Comparison of ENCODE assay signal across 8 cellular contexts in the genomic region with DNA sequence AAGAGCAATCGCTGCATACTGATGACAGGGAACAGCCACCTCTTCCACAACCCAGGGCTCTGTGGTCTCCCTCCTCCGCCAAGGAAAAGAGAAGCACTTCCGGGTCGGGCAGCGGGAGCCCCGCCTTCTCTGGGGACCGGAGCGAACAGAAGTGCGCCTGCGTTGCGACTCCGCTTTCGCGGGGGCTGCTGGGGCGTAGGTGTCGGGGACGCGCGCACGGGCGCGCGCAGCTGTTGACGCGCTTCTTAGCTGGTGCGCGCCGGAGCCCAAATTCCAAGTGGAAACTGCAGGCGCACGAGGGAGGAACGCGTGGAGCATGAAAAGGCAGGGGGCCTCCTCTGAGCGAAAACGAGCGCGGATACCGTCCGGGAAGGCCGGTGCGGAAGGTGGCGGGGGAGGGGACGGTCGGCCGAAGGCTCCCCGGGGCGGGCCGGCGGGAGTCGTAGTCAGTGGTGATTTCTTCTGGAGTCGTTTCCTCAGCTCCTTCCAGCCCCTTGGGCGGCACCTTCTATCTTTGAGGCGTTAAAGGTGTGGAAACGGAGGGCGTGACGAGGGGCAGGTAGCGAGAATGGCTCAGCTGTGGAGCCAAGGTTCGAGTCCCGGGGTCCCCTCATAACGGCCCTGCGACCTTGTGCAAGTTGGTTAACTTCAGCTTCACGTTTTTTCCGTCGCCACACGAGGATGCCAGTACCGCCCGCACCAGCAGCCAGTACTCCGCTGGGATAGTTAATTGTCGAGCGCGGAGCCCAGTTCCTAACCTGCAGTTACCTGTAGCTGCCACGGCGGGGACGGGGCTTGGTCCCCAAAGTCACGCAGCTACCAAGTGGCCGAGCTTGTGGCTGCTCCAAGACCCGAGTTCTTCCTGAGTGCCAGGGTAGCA. TPM values are rescaled to one million over a fixed set of nuclear protein-coding genes. Genes with fewer than 3 reads are reported as not detected.
DNase-seq lines count a peak whose midpoint lies in the region; ATAC-seq and TF ChIP-seq lines count a peak whose summit lies in the region.

A gene (minus strand): TSS at position 95 of the 880 bp plus-strand sequence. CDS start 78 bp downstream, at position 17.
A gene with protein sequence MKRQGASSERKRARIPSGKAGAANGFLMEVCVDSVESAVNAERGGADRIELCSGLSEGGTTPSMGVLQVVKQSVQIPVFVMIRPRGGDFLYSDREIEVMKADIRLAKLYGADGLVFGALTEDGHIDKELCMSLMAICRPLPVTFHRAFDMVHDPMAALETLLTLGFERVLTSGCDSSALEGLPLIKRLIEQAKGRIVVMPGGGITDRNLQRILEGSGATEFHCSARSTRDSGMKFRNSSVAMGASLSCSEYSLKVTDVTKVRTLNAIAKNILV (plus strand): TSS at position 202 of the 880 bp plus-strand sequence. CDS start 115 bp downstream, at position 317.

- TF ChIP-seq CTCF in H9 (conservative IDR thresholded peaks at IDR 0.05) (peak; percentile 58), fibroblast of pulmonary artery (IDR thresholded peaks at IDR 0.05; ENCODE audit: low read length, missing control alignments) (peak; percentile 26)

- no peaks in the 10 kb centered on the region for H3K27me3 Mint-ChIP-seq in H9 (ENCODE audit: low read depth)
- no peaks in the 10 kb centered on the region for H3K27me3 Mint-ChIP-seq in natural killer cell treated with Interleukin-12 subunit alpha and Interleukin-12 subunit beta and Interleukin-15 and Interleukin-18, amount 100 ng/mL, for 72 hours

- no peak within 1 kb of the TSS for H4K91ac ChIP-seq in H9 (ENCODE audit: insufficient read length, low read depth, low read length)

- peak within 1 kb of the TSS; percentile 93 for H3K4me3 ChIP-seq in fibroblast of pulmonary artery (replicated peaks; ENCODE audit: low read depth, low read length)

- no peak within 1 kb of the TSS for H4K8ac ChIP-seq in H9 (replicated peaks; ENCODE audit: insufficient read length, low read depth, low read length)

- H3K23ac ChIP-seq in H9 (ENCODE audit: insufficient read length, low read depth, low read length), result no peak within 1 kb of the TSS

- no peaks in the 10 kb centered on the region for H3K23me2 ChIP-seq in H9 (ENCODE audit: insufficient read length, low read depth, low read length, poor library complexity, severe bottlenecking)

- no peak within 1 kb of the TSS for H3K56ac ChIP-seq in H9 (ENCODE audit: insufficient read length, low read depth, low read length)

- H3K4ac ChIP-seq in H9 (ENCODE audit: low read depth, low read length), result no peak within 1 kb of the TSS

- no peaks in the 10 kb centered on the region for H3K79me2 ChIP-seq in H9 (ENCODE audit: insufficient read depth, low read length)

- H4K5ac ChIP-seq in H9 (ENCODE audit: insufficient read length, low read depth, low read length), result peak within 1 kb of the TSS; percentile 55

- H3K4me1 ChIP-seq in H9 (ENCODE audit: insufficient read depth, low read length), result no peaks in the 10 kb centered on the region

- peak within 1 kb of the TSS; percentile 7 for H3K27ac ChIP-seq in H9 (ENCODE audit: insufficient read length, low read depth, low read length)

- WGBS in H9 (ENCODE audit: extremely low coverage, insufficient read length, low lambda C conversion rate), result no CpG with 5 or more reads among the region's 76 CpGs

- peak within 1 kb of the TSS; percentile 99 for H3K4me3 Mint-ChIP-seq in H9
- peak within 1 kb of the TSS; percentile 99 for H3K4me3 Mint-ChIP-seq in natural killer cell treated with Interleukin-12 subunit alpha and Interleukin-12 subunit beta and Interleukin-15 and Interleukin-18, amount 100 ng/mL, for 72 hours

- H3K9me3 Mint-ChIP-seq in H9, result no peaks in the 10 kb centered on the region; a peak in 1 of 5 replicates
- no peaks in the 10 kb centered on the region for H3K9me3 Mint-ChIP-seq in natural killer cell treated with Interleukin-12 subunit alpha and Interleukin-12 subunit beta and Interleukin-15 and Interleukin-18, amount 100 ng/mL, for 72 hours

- in situ Hi-C loops in G401 (cut with HindIII; ENCODE audit: low sequenced_read_pairs), result no loop called here

- no peak within 1 kb of the TSS for H2BK15ac ChIP-seq in H9 (ENCODE audit: low read depth, low read length)

- peaks cover 18 to 37% (median 28%) of the 10 kb centered on the region in 3 experiments for H3K36me3 Mint-ChIP-seq in H9 (ENCODE audit: insufficient read depth in 1 of 3, low read depth in 3 of 3)
- peaks cover 16% of the 10 kb centered on the region for H3K36me3 Mint-ChIP-seq in natural killer cell treated with Interleukin-12 subunit alpha and Interleukin-12 subunit beta and Interleukin-15 and Interleukin-18, amount 100 ng/mL, for 72 hours

- H2AK5ac ChIP-seq in H9 (ENCODE audit: insufficient read length, low read length), result no peak within 1 kb of the TSS

- peak; percentile 98 to 99 for ATAC-seq in natural killer cell treated with Interleukin-12 subunit alpha and Interleukin-12 subunit beta and Interleukin-15 and Interleukin-18, amount 100 ng/mL, for 72 hours
- peak; percentile 96 for ATAC-seq in stimulated activated naive CD8-positive, alpha-beta T cell treated with anti-CD3 and anti-CD28 coated beads, Interleukin-15, Interleukin-2, amounts not matched to agents 100 U/mL and 50 U/mL, for 24 hours

- peak within 1 kb of the TSS; percentile 99 for H3K27ac Mint-ChIP-seq in H9
- peak within 1 kb of the TSS; percentile 97 to 100 for H3K27ac Mint-ChIP-seq in natural killer cell treated with Interleukin-12 subunit alpha and Interleukin-12 subunit beta and Interleukin-15 and Interleukin-18, amount 100 ng/mL, for 72 hours

- no peak within 1 kb of the TSS for H2BK120ac ChIP-seq in H9 (ENCODE audit: low read depth, low read length, poor library complexity, severe bottlenecking)

- H3K18ac ChIP-seq in H9 (ENCODE audit: insufficient read length, low read depth, low read length), result peak within 1 kb of the TSS; percentile 97

- H2BK5ac ChIP-seq in H9 (ENCODE audit: insufficient read length, low read length), result no peak within 1 kb of the TSS

- H3K4me1 Mint-ChIP-seq in H9, result peaks cover 8 to 14% of the 10 kb centered on the region in 2 experiments
- peaks cover 15 to 23% of the 10 kb centered on the region in 2 donors for H3K4me1 Mint-ChIP-seq in natural killer cell treated with Interleukin-12 subunit alpha and Interleukin-12 subunit beta and Interleukin-15 and Interleukin-18, amount 100 ng/mL, for 72 hours (ENCODE audit: low read depth in 2 of 2)

- H4K20me1 ChIP-seq in H9 (ENCODE audit: control insufficient read depth, insufficient read depth, insufficient read length), result no peaks in the 10 kb centered on the region

- H3T11ph ChIP-seq in H9 (ENCODE audit: low read length), result no peak within 1 kb of the TSS

- no peaks in the 10 kb centered on the region for H3K9me3 ChIP-seq in H9 (ENCODE audit: control insufficient read depth, low read depth, low read length)

- H2AFZ ChIP-seq in H9 (ENCODE audit: low read length), result peak within 1 kb of the TSS; percentile 85

- H3K27me3 ChIP-seq in H9 (ENCODE audit: insufficient read depth, low read length), result no peaks in the 10 kb centered on the region

- no peaks in the 10 kb centered on the region for H3K79me1 ChIP-seq in H9 (ENCODE audit: insufficient read depth, low read depth, low read length, poor library complexity, severe bottlenecking)

- no peak within 1 kb of the TSS for H2BK20ac ChIP-seq in H9 (ENCODE audit: low read depth, low read length, poor library complexity, severe bottlenecking)

- peak; percentile 97 for DNase-seq in G401 (ENCODE audit: low spot score)
- DNase-seq in H9, result peak; percentile 98
- peak; percentile 96 for DNase-seq in M059J (ENCODE audit: low read depth)
- DNase-seq in SHP77 (lab: John Stamatoyannopoulos, UW), result peak; percentile 93 to 94
- DNase-seq in activated effector memory CD4-positive, alpha-beta T cell treated with Interleukin-2 at 50 U/mL for 16 hours, result peak; percentile 92
- peak; percentile 97 for DNase-seq in fibroblast of pulmonary artery (ENCODE audit: low read depth)
- DNase-seq in natural killer cell treated with Interleukin-12 subunit alpha and Interleukin-12 subunit beta and Interleukin-15 and Interleukin-18, amount 100 ng/mL, for 72 hours (ENCODE audit: low spot score), result peak; percentile 97
- peak; percentile 95 for DNase-seq in stimulated activated naive CD8-positive, alpha-beta T cell treated with anti-CD3 and anti-CD28 coated beads, Interleukin-15, Interleukin-2, amounts not matched to agents 100 U/mL and 50 U/mL, for 24 hours

- H3K9ac ChIP-seq in H9 (ENCODE audit: extremely low read depth, insufficient read length, low read length), result peak within 1 kb of the TSS; percentile 93

- H3K14ac ChIP-seq in H9 (ENCODE audit: insufficient read depth, low read length), result peak within 1 kb of the TSS; percentile 93

- peak within 1 kb of the TSS; percentile 52 for H3K4me2 ChIP-seq in H9 (ENCODE audit: insufficient read depth, insufficient read length, low read length)

- H2BK12ac ChIP-seq in H9 (ENCODE audit: insufficient read length, low read depth, low read length), result no peak within 1 kb of the TSS

RNA-seq across cellular contexts. Expression of the first gene that starts in this region (rescaled TPM):
- total RNA-seq in G401 (2014; rRNA removed; shearing (Covaris generic)), result 25.8 and 27.9 TPM in 2 replicates
- total RNA-seq in H9 (2021), result 34.2 and 37.1 TPM in 2 replicates
- 27.8 and 35.7 TPM in 2 replicates for total RNA-seq in M059J (2014; rRNA removed; shearing (Covaris generic))
- 10 to 100 TPM; 26.1 to 31.9 TPM for total RNA-seq in natural killer cell treated with Interleukin-12 subunit alpha and Interleukin-12 subunit beta and Interleukin-15 and Interleukin-18, amount 100 ng/mL, for 72 hours

RNA-seq across cellular contexts. Expression of the second gene that starts in this region (rescaled TPM):
- total RNA-seq in G401 (2014; rRNA removed; shearing (Covaris generic)), result 6.6 and 17.0 TPM in 2 replicates
- total RNA-seq in H9 (2021), result 21.6 and 23.4 TPM in 2 replicates
- 14.4 and 29.5 TPM in 2 replicates for total RNA-seq in M059J (2014; rRNA removed; shearing (Covaris generic))
- total RNA-seq in natural killer cell treated with Interleukin-12 subunit alpha and Interleukin-12 subunit beta and Interleukin-15 and Interleukin-18, amount 100 ng/mL, for 72 hours, result 10 to 100 TPM; 25.0 to 29.5 TPM

Comparison
In these comparisons a context has a peak if more than half of its experiments do, and no peak if none do; other contexts are left out.
1. Peak in every context shown above with its lines: DNase-seq, ATAC-seq, H3K4me3 ChIP-seq and H3K27ac ChIP-seq.